ENCODE assay signal across 27 cellular contexts in genomic region chr12:83408841-83409240, GRCh38.
"Had no signal": no experiment of that assay in that cellular context is flagged by ENCODE, and none has a peak within 500 bp of the region (broad histone marks: within the 10 kb centered on the region; RNA-seq: fewer than 3 reads in every experiment).

No MANE protein-coding gene starts in this region.

- ATAC-seq: activated CD8-positive, alpha-beta T cell treated with anti-CD3 and anti-CD28 coated beads for 36 hours; activated T-cell treated with anti-CD3 and anti-CD28 coated beads, Interleukin-2, amount 50 U/mL, for 72 hours; activated T-helper 17 cell treated with anti-CD3 and anti-CD28 coated beads, Interleukin-2, amount 50 U/mL, for 72 hours had no signal

- DNase-seq: activated CD4-positive, alpha-beta T cell treated with anti-CD3 and anti-CD28 coated beads for 1 hour; activated CD4-positive, alpha-beta T cell treated with anti-CD3 and anti-CD28 coated beads for 48 hours; activated CD4-positive, CD25-positive, alpha-beta regulatory T cell; activated CD8-positive, alpha-beta T cell treated with anti-CD3 and anti-CD28 coated beads for 36 hours; activated effector memory CD4-positive, alpha-beta T cell treated with anti-CD3 and anti-CD28 coated beads, Interleukin-2, amount 50 U/mL, for 16 hours; activated naive CD4-positive, alpha-beta T cell; activated naive CD4-positive, alpha-beta T cell treated with anti-CD3 and anti-CD28 coated beads, Interleukin-2, amount 50 U/mL, for 16 hours; activated naive CD8-positive, alpha-beta T cell treated with anti-CD3 and anti-CD28 coated beads for 36 hours; activated T-cell treated with anti-CD3 and anti-CD28 coated beads, Interleukin-2, amount 50 U/mL, for 1 hour; activated T-cell treated with anti-CD3 and anti-CD28 coated beads, Interleukin-2, amount 50 U/mL, for 72 hours; amniotic stem cell; aorta; Karpas-422; KBM-7; NCI-H1105; NCI-H1417 treated with DMSO at 0.1 percent for 48 hours; NCI-H187 treated with DMSO at 0.1 percent for 48 hours; NCI-H2171 treated with DMSO at 0.1 percent for 48 hours; NCI-H2227 treated with DMSO at 0.1 percent for 48 hours; NCI-H524; NCI-H748 treated with DMSO at 0.1 percent for 48 hours; NK-92 treated with Interleukin-12 subunit alpha and Interleukin-12 subunit beta, amount 100 ng/mL, for 24 hours; Right ventricle myocardium superior; T1000; WERI-Rb-1 had no signal

- H3K4me3 ChIP-seq: cardiac muscle cell had no signal
